Comparison of ENCODE assay signal across 33 cellular contexts in the genomic region with DNA sequence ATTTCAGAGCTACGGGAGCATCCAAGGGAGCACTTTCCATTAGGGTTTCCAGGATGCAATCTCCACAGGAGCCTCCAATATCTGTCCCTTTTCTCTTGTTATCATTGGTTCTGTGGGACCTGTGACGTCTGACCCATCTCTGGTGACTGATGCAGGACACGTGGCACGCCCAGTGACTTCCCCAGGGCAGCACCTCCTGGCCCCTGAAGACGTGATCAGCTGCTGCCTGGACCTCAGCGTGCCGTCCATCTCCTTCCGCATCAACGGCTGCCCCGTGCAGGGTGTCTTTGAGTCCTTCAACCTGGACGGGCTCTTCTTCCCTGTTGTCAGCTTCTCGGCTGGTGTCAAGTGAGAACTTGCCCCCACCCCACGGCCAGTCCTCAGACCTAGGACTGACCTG. TPM values are rescaled to one million over a fixed set of nuclear protein-coding genes. Genes with fewer than 3 reads are reported as not detected.
"Had no signal": no experiment of that assay in that cellular context is flagged by ENCODE, and none has a peak within 500 bp of the region (broad histone marks: within the 10 kb centered on the region; RNA-seq: fewer than 3 reads in every experiment).

No MANE protein-coding gene starts in this region.

- H3K9me3 ChIP-seq: adrenal gland, body of pancreas, breast epithelium had no signal

- ATAC-seq: activated CD8-positive, alpha-beta T cell treated with anti-CD3 and anti-CD28 coated beads for 36 hours; activated naive CD4-positive, alpha-beta T cell treated with anti-CD3 and anti-CD28 coated beads, Interleukin-2, amount 50 U/mL, for 72 hours; activated T-cell treated with anti-CD3 and anti-CD28 coated beads, Interleukin-2, amount 50 U/mL, for 4 hours; activated T-cell treated with anti-CD3 and anti-CD28 coated beads, Interleukin-2, amount 50 U/mL, for 72 hours; activated T-helper 17 cell treated with anti-CD3 and anti-CD28 coated beads, Interleukin-2, amount 50 U/mL, for 72 hours; body of pancreas had no signal

- H3K27ac ChIP-seq: adrenal gland, body of pancreas, brain microvascular endothelial cell, breast epithelium, VCaP had no signal

- H3K36me3 ChIP-seq: adrenal gland, brain microvascular endothelial cell, breast epithelium had no signal

- H3K4me3 ChIP-seq: adrenal gland, body of pancreas, breast epithelium had no signal

- H3K27me3 ChIP-seq: adrenal gland, body of pancreas, brain microvascular endothelial cell had no signal

- DNase-seq: activated B cell treated with CpG ODN at 0.5 μM for 24 hours; activated CD4-positive, alpha-beta memory T cell treated with anti-CD3 and anti-CD28 coated beads for 36 hours; activated CD4-positive, alpha-beta T cell treated with anti-CD3 and anti-CD28 coated beads for 4 hours; activated CD4-positive, alpha-beta T cell treated with anti-CD3 and anti-CD28 coated beads, Interleukin-2, amount 10 ng/mL, durations not matched to agents 24 days and 14 days; activated CD4-positive, alpha-beta T cell treated with anti-CD3 and anti-CD28 coated beads, Interleukin-2, amount 50 U/mL, for 1 hour; activated CD4-positive, alpha-beta T cell treated with anti-CD3 and anti-CD28 coated beads, Interleukin-2, amount 50 U/mL, for 4 hours; activated CD4-positive, CD25-positive, alpha-beta regulatory T cell treated with anti-CD3 and anti-CD28 coated beads, Interleukin-2, amount 50 U/mL, for 72 hours; activated CD8-positive, alpha-beta memory T cell treated with anti-CD3 and anti-CD28 coated beads, Interleukin-2, amount 50 U/mL, for 4 hours; activated CD8-positive, alpha-beta T cell treated with anti-CD3 and anti-CD28 coated beads for 36 hours; activated effector memory CD4-positive, alpha-beta T cell treated with anti-CD3 and anti-CD28 coated beads, Interleukin-2, amount 50 U/mL, for 16 hours; activated gamma-delta T cell treated with Interleukin-2 at 50 U/mL for 16 hours; activated naive CD4-positive, alpha-beta T cell; activated naive CD4-positive, alpha-beta T cell treated with anti-CD3 and anti-CD28 coated beads for 36 hours; activated naive CD4-positive, alpha-beta T cell treated with anti-CD3 and anti-CD28 coated beads, Interleukin-2, amount 50 U/mL, for 16 hours; activated naive CD8-positive, alpha-beta T cell treated with anti-CD3 and anti-CD28 coated beads for 36 hours; activated T-cell treated with anti-CD3 and anti-CD28 coated beads for 4 hours; activated T-cell treated with anti-CD3 and anti-CD28 coated beads, Interleukin-2, amount 50 U/mL, for 1 hour; activated T-cell treated with anti-CD3 and anti-CD28 coated beads, Interleukin-2, amount 50 U/mL, for 4 hours; activated T-cell treated with anti-CD3 and anti-CD28 coated beads, Interleukin-2, amount 50 U/mL, for 72 hours; adrenal gland; amniotic stem cell; aorta; body of pancreas; brain microvascular endothelial cell; central memory CD4-positive, alpha-beta T cell; T-helper 1 cell; T-helper 2 cell; T-helper 9 cell had no signal

- H3K4me1 ChIP-seq: adrenal gland, body of pancreas, breast epithelium had no signal

RNA-seq across cellular contexts. Expression of a gene that starts 33.0 kb away (rescaled TPM):
- total RNA-seq: astrocyte had no signal
